In the genomic region with DNA sequence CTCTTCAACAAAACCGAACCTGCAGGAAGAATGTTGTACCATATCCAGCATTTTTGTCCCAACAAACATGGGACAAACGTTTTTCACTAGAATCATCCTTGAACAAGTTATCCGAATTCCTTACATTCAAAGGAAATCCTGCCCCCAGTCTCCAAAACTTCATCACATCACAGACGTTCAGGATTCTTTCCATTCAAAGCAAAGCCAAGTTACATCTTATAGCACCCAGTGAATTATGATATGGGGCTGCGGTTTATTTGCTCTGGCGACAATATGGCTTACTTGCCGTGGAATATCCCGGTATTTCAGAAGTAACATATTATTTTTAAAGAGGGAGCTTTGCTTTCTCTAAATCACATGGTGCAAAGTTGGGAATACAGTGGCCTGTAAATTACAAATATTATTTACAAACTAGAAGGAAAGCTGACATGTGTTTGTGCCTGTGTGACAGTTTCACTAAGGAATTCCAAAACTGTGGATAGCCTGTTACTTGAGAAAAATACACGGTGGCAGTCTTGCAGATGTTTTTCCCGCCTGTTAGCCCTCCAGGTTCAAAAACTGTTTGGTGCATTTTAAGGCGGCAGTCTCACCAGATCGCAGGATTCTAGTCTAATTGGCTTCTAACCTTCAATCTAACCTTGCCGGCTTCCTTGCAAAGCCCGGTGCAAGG, we compare ENCODE assay signal across 1 cellular context.
TF ChIP-seq lines count a peak whose summit lies in the region.

No MANE protein-coding gene starts in this region.

TF ChIP-seq in H1, 55 proteins besides CTCF, POLR2A, EP300 and RAD21:
- TF ChIP-seq BCL11A (IDR thresholded peaks at IDR 0.05; ENCODE audit: low read depth in 2 of 2, low read length in 2 of 2) (no peak), BRCA1 (IDR thresholded peaks at IDR 0.05; ENCODE audit: low read depth, low read length) (no peak), GABPA (IDR thresholded peaks at IDR 0.05; ENCODE audit: borderline replicate concordance, insufficient read depth, low read length) (no peak), JUN (IDR thresholded peaks at IDR 0.05; ENCODE audit: low read depth, low read length) (no peak)
TF ChIP-seq in H1: peak in this region for 0.
